ENCODE assay signal across 9 cellular contexts in genomic region chr11:113906038-113906437, GRCh38. TPM values are rescaled to one million over a fixed set of nuclear protein-coding genes. Genes with fewer than 3 reads are reported as not detected.
DNase-seq lines count a peak whose midpoint lies in the region; ATAC-seq, FAIRE-seq and TF ChIP-seq lines count a peak whose summit lies in the region.
"Had no signal": no experiment of that assay in that cellular context is flagged by ENCODE, and none has a peak within 500 bp of the region (broad histone marks: within the 10 kb centered on the region; RNA-seq: fewer than 3 reads in every experiment).

No MANE protein-coding gene starts in this region.

- H3K4me3 ChIP-seq in GM12865 (ENCODE audit: low read depth, low read length) (no peak overlapping the region), bronchial epithelial cell (ENCODE audit: low read depth, low read length) (no peak overlapping the region), osteoblast (ENCODE audit: insufficient read depth, low read length) (no peak overlapping the region)

- H3K4me2 ChIP-seq in osteoblast (ENCODE audit: insufficient read depth, low read length), result no peak overlapping the region

- H3K79me2 ChIP-seq in osteoblast (ENCODE audit: insufficient read depth, low read length), result no peaks in the 10 kb centered on the region

- H2AFZ ChIP-seq in osteoblast (ENCODE audit: low read length), result no peak overlapping the region

- H4K20me1 ChIP-seq in osteoblast (ENCODE audit: insufficient read depth, low read length), result no peaks in the 10 kb centered on the region

- DNase-seq in GM12865 (ENCODE audit: low read depth), result peak; percentile 3
- DNase-seq in NCI-H187 treated with DMSO at 0.1 percent for 48 hours (lab: John Stamatoyannopoulos, UW), result peak; percentile 31
- DNase-seq in bronchial epithelial cell (ENCODE audit: low read depth), result peak; percentile 70
- no peak for DNase-seq in osteoblast (ENCODE audit: insufficient read length, low spot score, missing footprints)
- no peak for DNase-seq in SW480 (ENCODE audit: low spot score)
- DNase-seq in NCI-H2196 (lab: John Stamatoyannopoulos, UW; ENCODE audit: unreplicated experiment), result no peak

- no peaks in the 10 kb centered on the region for H3K27me3 ChIP-seq in bronchial epithelial cell (ENCODE audit: control insufficient read depth, insufficient read depth, low read length)
- H3K27me3 ChIP-seq in osteoblast (ENCODE audit: insufficient read depth, low read length), result peaks cover 27% of the 10 kb centered on the region

- no peaks in the 10 kb centered on the region for H3K36me3 ChIP-seq in bronchial epithelial cell (ENCODE audit: control insufficient read depth, insufficient read depth, low read length)
- H3K36me3 ChIP-seq in osteoblast (ENCODE audit: insufficient read depth, low read length), result no peaks in the 10 kb centered on the region

- no peak for FAIRE-seq in bronchial epithelial cell (lab: Jason Lieb, UNC)

- no peak overlapping the region for H3K27ac ChIP-seq in osteoblast (ENCODE audit: low read depth, low read length)

- no peaks in the 10 kb centered on the region for H3K9me3 ChIP-seq in osteoblast (ENCODE audit: low read depth, low read length)

- ATAC-seq in GM21786 (IDR thresholded peaks at IDR 0.05; ENCODE audit: unreplicated experiment) (no peak), HG03280 (IDR thresholded peaks at IDR 0.05; ENCODE audit: unreplicated experiment) (no peak)

- no peak for TF ChIP-seq CTCF in GM12865 (IDR thresholded peaks at IDR 0.05; ENCODE audit: insufficient read depth, low read depth, low read length, missing control alignments)
- peak; percentile 41 for TF ChIP-seq CTCF in bronchial epithelial cell (IDR thresholded peaks at IDR 0.05; ENCODE audit: insufficient read depth, low read length, severe bottlenecking)
- TF ChIP-seq CTCF in osteoblast (IDR thresholded peaks at IDR 0.05; ENCODE audit: extremely low read depth, low read depth, low read length), result peak; percentile 25

- H3K4me1 ChIP-seq in osteoblast (ENCODE audit: insufficient read depth, low read length), result no peaks in the 10 kb centered on the region

RNA-seq across cellular contexts. Expression of gene HTR3B, which starts 1.4 kb away (rescaled TPM):
- total RNA-seq in bronchial epithelial cell (not detected in 2 replicates), osteoblast (not detected in 2 replicates)
- total RNA-seq: pulmonary artery endothelial cell had no signal

RNA-seq across cellular contexts. Expression of gene USP28, which starts 30.7 kb away (rescaled TPM):
- total RNA-seq in bronchial epithelial cell (20.5 and 30.0 TPM in 2 replicates), osteoblast (21.8 and 31.5 TPM in 2 replicates)

Comparison
In these comparisons a context has a peak if more than half of its experiments do, and no peak if none do; other contexts are left out.
1. DNase-seq: peak in GM12865 (single experiment), NCI-H187 treated with DMSO at 0.1 percent for 48 hours (single experiment) and bronchial epithelial cell (single experiment); none in osteoblast (single experiment), SW480 (single experiment) and NCI-H2196 (single experiment).